ENCODE assay signal across 1 cellular context in genomic region chr1:160205974-160206369, GRCh38.
A peak's percentile ranks its signal among the peaks of the same experiment; 100 is the strongest.
TF ChIP-seq lines count a peak whose summit lies in the region.

No MANE protein-coding gene starts in this region.

TF ChIP-seq in HepG2, 621 proteins besides CTCF, POLR2A, EP300 and RAD21:
- TF ChIP-seq KDM3A (CRISPR knock-in tag; IDR thresholded peaks at IDR 0.05; ENCODE audit: low read depth) (no peak), ZMAT3 (CRISPR knock-in tag; conservative IDR thresholded peaks at IDR 0.05) (0 out of 2 replicates have a peak, but pooled peaks have one; percentile 2), MXD3 (CRISPR knock-in tag; IDR thresholded peaks at IDR 0.05) (0 out of 2 replicates have a peak, but pooled peaks have one; percentile 4), PATZ1 (CRISPR knock-in tag; IDR thresholded peaks at IDR 0.05) (0 out of 2 replicates have a peak, but pooled peaks have one; percentile 9), BRD4 (CRISPR knock-in tag; IDR thresholded peaks at IDR 0.05) (0 out of 2 replicates have a peak, but pooled peaks have one; percentile 2)
